In genomic region chr7:151459726-151460473, GRCh38 we compare ENCODE assay signal across 8 cellular contexts. TPM values are rescaled to one million over a fixed set of nuclear protein-coding genes. Genes with fewer than 3 reads are reported as not detected.
DNase-seq lines count a peak whose midpoint lies in the region; ATAC-seq and TF ChIP-seq lines count a peak whose summit lies in the region.

No MANE protein-coding gene starts in this region.

- ATAC-seq in Panc1 (peak; percentile 84), GM21526 (IDR thresholded peaks at IDR 0.05; ENCODE audit: low FRiP score, unreplicated experiment) (no peak), HG02642 (IDR thresholded peaks at IDR 0.05; ENCODE audit: poor library complexity, unreplicated experiment) (no peak)
- ATAC-seq in naive thymus-derived CD8-positive, alpha-beta T cell = no peak

- DNase-seq in ELR (ENCODE audit: low read depth) = peak; percentile 85
- DNase-seq in Panc1 (ENCODE audit: low read depth, low spot score) = peak; percentile 76
- DNase-seq in esophagus muscularis mucosa (ENCODE audit: extremely low spot score) = peak; percentile 96
- DNase-seq in naive thymus-derived CD8-positive, alpha-beta T cell = no peak
- no peak for DNase-seq in activated naive CD4-positive, alpha-beta T cell (lab: John Stamatoyannopoulos, UW)

- no peak overlapping the region for H3K4me3 Mint-ChIP-seq in naive thymus-derived CD8-positive, alpha-beta T cell

- H3K36me3 ChIP-seq in Panc1 (ENCODE audit: control insufficient read depth, insufficient read depth, low read length) = no peaks in the 10 kb centered on the region; the same call in 1 of the 2 replicates
- H3K36me3 ChIP-seq in esophagus muscularis mucosa = peaks cover under 1 to 12% (median 5%) of the 10 kb centered on the region in 4 donors
- H3K36me3 ChIP-seq in mucosa of rectum (ENCODE audit: control insufficient read depth in 2 of 2, insufficient read depth in 2 of 2, low read length in 2 of 2) = no peaks in the 10 kb centered on the region

- peak overlapping the region; percentile 56 to 68 for H3K9ac ChIP-seq in mucosa of rectum (ENCODE audit: low read depth in 1 of 2, low read length in 2 of 2)

- peak; percentile 97 for TF ChIP-seq EP300 in esophagus muscularis mucosa (IDR thresholded peaks at IDR 0.05)

- peaks cover 2 to 15% (median 4%) of the 10 kb centered on the region in 5 donors for H3K27me3 Mint-ChIP-seq in naive thymus-derived CD8-positive, alpha-beta T cell

- no peak overlapping the region for H3K27ac Mint-ChIP-seq in naive thymus-derived CD8-positive, alpha-beta T cell

- 1% methylated on average over 21 of the region's 25 CpGs for WGBS in esophagus muscularis mucosa

- peaks cover 0 to 38% (median 20%) of the 10 kb centered on the region in 9 donors for H3K9me3 Mint-ChIP-seq in naive thymus-derived CD8-positive, alpha-beta T cell

- CTCF ChIA-PET in Panc1 (lab: Charles Lee) = interaction anchor here (0.6 kb wide), 1 partner anchor 216 kb away, joined by 3 read pairs; no protein-coding TSS in a partner anchor

- H3K27me3 ChIP-seq in Panc1 (ENCODE audit: control insufficient read depth, insufficient read depth, low read length) (no peaks in the 10 kb centered on the region), esophagus muscularis mucosa (no peaks in the 10 kb centered on the region), mucosa of rectum (ENCODE audit: control insufficient read depth in 2 of 2, insufficient read depth in 2 of 2, low read length in 2 of 2) (no peaks in the 10 kb centered on the region)

- POLR2A ChIA-PET in Panc1 (lab: Charles Lee) = interaction anchor here (0.7 kb wide), 1 partner anchor 25 kb away, joined by 3 read pairs; no protein-coding TSS in a partner anchor
- POLR2A ChIA-PET in naive thymus-derived CD8-positive, alpha-beta T cell (lab: Charles Lee) = no interaction called here

- no TSS peak for BruUV-seq in Panc1 (replicated peaks; lab: Mats Ljungman, UMichigan)

- H3K4me3 ChIP-seq in Panc1 (ENCODE audit: low read depth in 2 of 2, low read length in 2 of 2) (peak overlapping the region; percentile 7 to 45; a peak in 3 of 4 replicates), esophagus muscularis mucosa (peak overlapping the region; percentile 27 to 43 (median 30)), mucosa of rectum (ENCODE audit: low read length in 2 of 2) (peak overlapping the region; percentile 45 to 61)

- no peak; the same call in 1 of the 2 replicates for TF ChIP-seq CTCF in Panc1 (IDR thresholded peaks at IDR 0.05)
- peak; percentile 42 to 55 (median 46) for TF ChIP-seq CTCF in esophagus muscularis mucosa (IDR thresholded peaks at IDR 0.05)

- H3K27ac ChIP-seq in Panc1 (ENCODE audit: low read length) (peak overlapping the region; percentile 98), esophagus muscularis mucosa (replicated peaks in 1 of 4) (peak overlapping the region; percentile 91 to 96 (median 94)), mucosa of rectum (ENCODE audit: low read depth in 2 of 2, low read length in 2 of 2) (peak overlapping the region; percentile 80 to 85)

- in situ Hi-C loops in Panc1 (cut with HindIII; ENCODE audit: low pct_unique_long_range_greater_than_20kb, low sequenced_read_pairs) = no loop called here

- no peak for TF ChIP-seq POLR2A in esophagus muscularis mucosa (IDR thresholded peaks at IDR 0.05; ENCODE audit: low read depth)

- H3K36me3 Mint-ChIP-seq in naive thymus-derived CD8-positive, alpha-beta T cell = peaks cover 13 to 24% (median 24%) of the 10 kb centered on the region in 3 donors

- H3K4me1 Mint-ChIP-seq in naive thymus-derived CD8-positive, alpha-beta T cell = peaks cover 0 to 6% (median 2%) of the 10 kb centered on the region in 4 donors

- H3K9me3 ChIP-seq in Panc1 (ENCODE audit: control insufficient read depth, insufficient read depth, low read depth, low read length) (no peaks in the 10 kb centered on the region), esophagus muscularis mucosa (peaks cover 0 to 11% (median 0%) of the 10 kb centered on the region in 4 donors), mucosa of rectum (ENCODE audit: control insufficient read depth in 2 of 2, low read length in 2 of 2) (no peaks in the 10 kb centered on the region)

- H3K4me1 ChIP-seq in Panc1 (ENCODE audit: control insufficient read depth, insufficient read depth, low read length) (peaks cover 50% of the 10 kb centered on the region), esophagus muscularis mucosa (peaks cover 34 to 38% (median 34%) of the 10 kb centered on the region in 4 donors), mucosa of rectum (ENCODE audit: control insufficient read depth in 2 of 2, insufficient read depth in 2 of 2, low read length in 2 of 2) (peaks cover 20 to 28% of the 10 kb centered on the region in 2 donors)

- intact Hi-C loops in Panc1 (cut with micrococcal nuclease; ENCODE audit: unreplicated experiment) (loop anchor here (5.0 to 10.0 kb wide), 2 partner anchors 57 to 295 kb away; partner anchors contain the start of gene RHEB), esophagus muscularis mucosa (cut with DNase I) (loop anchor here (2.0 to 5.0 kb wide), 4 partner anchors 42 to 297 kb away; partner anchors contain the start of gene RHEB)

RNA-seq across cellular contexts. Expression of gene CRYGN, which starts 20.0 kb away (rescaled TPM):
- total RNA-seq in Panc1 (2021; ENCODE audit: unreplicated experiment) (0.74 TPM), esophagus muscularis mucosa (1 to 10 TPM in 1 of 4 donors, under 1 TPM in 3; under 0.01 to 1.3 (median 0.25) TPM)
- 0.67 TPM for polyA plus RNA-seq in Panc1 (2012; ENCODE audit: insufficient read length)
- 1 to 10 TPM in 1 of 2 experiments, under 1 TPM in 1; 0.39 to 1.2 TPM for total RNA-seq in naive thymus-derived CD8-positive, alpha-beta T cell
- polyA plus RNA-seq in naive thymus-derived CD8-positive, alpha-beta T cell = under 1 TPM; 0.35 to 0.69 (median 0.65) TPM

RNA-seq across cellular contexts. Expression of gene WDR86, which starts 50.1 kb away (rescaled TPM):
- total RNA-seq in Panc1 (2021; ENCODE audit: unreplicated experiment) (0.72 TPM), esophagus muscularis mucosa (10 to 100 TPM in 2 of 4 donors, 1 to 10 TPM in 2; 5.4 to 11.8 (median 9.6) TPM)
- 1.2 TPM for polyA plus RNA-seq in Panc1 (2012; ENCODE audit: insufficient read length)
- under 1 TPM; 0.47 to 0.85 TPM for total RNA-seq in naive thymus-derived CD8-positive, alpha-beta T cell
- polyA plus RNA-seq in naive thymus-derived CD8-positive, alpha-beta T cell = 1 to 10 TPM in 1 of 3 donors, under 1 TPM in 2; 0.67 to 1.2 (median 0.81) TPM

RNA-seq across cellular contexts. Expression of gene RHEB, which starts 59.8 kb away (rescaled TPM):
- total RNA-seq in Panc1 (2021; ENCODE audit: unreplicated experiment) (259 TPM), esophagus muscularis mucosa (100 to 1,000 TPM in 3 of 4 donors, 10 to 100 TPM in 1; 98.5 to 187 (median 163) TPM)
- 147 TPM for polyA plus RNA-seq in Panc1 (2012; ENCODE audit: insufficient read length)
- 10 to 100 TPM; 31.2 to 33.7 TPM for total RNA-seq in naive thymus-derived CD8-positive, alpha-beta T cell
- 10 to 100 TPM; 43.7 to 48.8 (median 48.6) TPM for polyA plus RNA-seq in naive thymus-derived CD8-positive, alpha-beta T cell

Comparison
In these comparisons a context has a peak if more than half of its experiments do, and no peak if none do; other contexts are left out.
1. DNase-seq: peak in ELR (single experiment), Panc1 (single experiment) and esophagus muscularis mucosa (single experiment); none in naive thymus-derived CD8-positive, alpha-beta T cell (0 of 10) and activated naive CD4-positive, alpha-beta T cell (0 of 4).
2. Peak in every context shown above with its lines, with median percentiles within 50 percentile points of each other: H3K27ac ChIP-seq and H3K4me3 ChIP-seq.